8 cellular contexts compared by ENCODE assay signal in the genomic region with DNA sequence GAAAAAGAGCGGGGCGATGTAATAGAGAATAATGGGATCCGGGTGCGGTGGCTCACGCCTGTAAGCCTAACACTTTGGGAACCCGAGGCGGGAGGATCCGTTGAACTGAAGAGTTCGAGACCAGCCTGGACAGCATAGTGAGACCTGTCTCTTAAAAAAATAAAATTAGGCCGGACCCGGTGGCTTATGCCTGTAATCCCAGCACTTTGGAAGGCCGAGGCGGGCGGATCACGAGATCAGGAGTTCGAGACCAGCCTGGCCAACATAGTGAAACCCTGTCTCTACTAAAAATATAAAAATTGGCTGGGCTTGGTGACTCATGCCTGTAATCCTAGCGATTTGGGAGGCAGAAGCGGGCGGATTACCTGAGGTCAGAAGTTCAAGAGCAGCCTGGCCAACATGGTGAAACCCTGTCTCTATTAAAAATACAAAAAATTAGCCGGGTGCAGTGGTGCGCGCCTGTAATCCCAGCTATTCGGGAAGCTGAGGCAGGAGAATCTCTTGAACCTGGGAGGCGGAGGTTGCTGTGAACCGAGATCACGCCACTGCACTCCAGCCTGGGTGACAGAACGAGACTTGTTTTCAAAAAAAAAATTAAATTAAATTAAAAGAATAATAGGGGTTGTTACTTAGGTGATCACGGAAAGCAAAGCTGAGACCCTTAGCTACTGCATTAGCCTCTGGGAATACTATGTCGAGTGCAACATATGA. TPM values are rescaled to one million over a fixed set of nuclear protein-coding genes. Genes with fewer than 3 reads are reported as not detected.
DNase-seq lines count a peak whose midpoint lies in the region; TF ChIP-seq lines count a peak whose summit lies in the region.
"Not testable (repeated sequence)": the region's sequence is repeated elsewhere in the genome, so short reads cannot be mapped to it uniquely, and the experiment has no call there.

No MANE protein-coding gene starts in this region.

- DNase-seq in NCI-H82 (lab: John Stamatoyannopoulos, UW) (peak; percentile 49), breast epithelium (ENCODE audit: low spot score in 2 of 2) (peak in 1 of 2 donors; percentile 25), sigmoid colon (peak; percentile 68)
- peak; percentile 16 for DNase-seq in activated CD4-positive, alpha-beta memory T cell treated with anti-CD3 and anti-CD28 coated beads, Interleukin-2, amount 10 ng/mL, durations not matched to agents 7 days and 5 days
- DNase-seq in foreskin fibroblast: not testable (repeated sequence)

- WGBS in mesodermal cell (ENCODE audit: insufficient coverage in 2 of 2), 2 experiments: 91 to 94% methylated on average over 22 to 23 of the region's 29 CpGs
- 86 to 87% methylated on average over 29 of the region's 29 CpGs for WGBS in sigmoid colon, 2 donors
- 83% methylated on average over 29 of the region's 29 CpGs for WGBS in urinary bladder

- H3K4me1 ChIP-seq in DOHH2 (ENCODE audit: control insufficient read depth, low read length) (peaks cover 59% of the 10 kb centered on the region), breast epithelium (peaks cover 0 to 19% of the 10 kb centered on the region in 2 donors), mesodermal cell (ENCODE audit: control insufficient read depth, insufficient read depth, low read length, poor library complexity, severe bottlenecking) (peaks cover 18% of the 10 kb centered on the region), sigmoid colon (peaks cover 0 to 48% (median 46%) of the 10 kb centered on the region in 4 donors)
- not testable (repeated sequence) for H3K4me1 ChIP-seq in urinary bladder (ENCODE audit: insufficient read depth)

- not testable (repeated sequence) for H3K9me3 ChIP-seq in DOHH2 (ENCODE audit: control insufficient read depth, insufficient read depth, low read length); breast epithelium; mesodermal cell (ENCODE audit: control insufficient read depth, low read length); sigmoid colon

- not testable (repeated sequence) for H3K27me3 ChIP-seq in DOHH2 (ENCODE audit: control insufficient read depth, low read length); breast epithelium; sigmoid colon

- H3K4me3 Mint-ChIP-seq in activated CD4-positive, alpha-beta memory T cell treated with anti-CD3 and anti-CD28 coated beads, Interleukin-2, amount 10 ng/mL, durations not matched to agents 7 days and 5 days: peak overlapping the region; percentile 100

- peaks cover 17% of the 10 kb centered on the region for H4K20me1 ChIP-seq in DOHH2 (ENCODE audit: control insufficient read depth, insufficient read depth, low read depth, low read length)

- H3K4me2 ChIP-seq in DOHH2 (ENCODE audit: low read length): peak overlapping the region; percentile 56

- H3K27ac ChIP-seq in DOHH2 (ENCODE audit: low read depth, low read length): peak overlapping the region; percentile 66
- H3K27ac ChIP-seq in breast epithelium: peak overlapping the region; percentile 92 to 95
- peak overlapping the region; percentile 93 for H3K27ac ChIP-seq in mesodermal cell (ENCODE audit: low read depth, low read length, severe bottlenecking)
- H3K27ac ChIP-seq in sigmoid colon: peak overlapping the region; percentile 89 to 94 (median 92)
- H3K27ac ChIP-seq in urinary bladder (ENCODE audit: low read depth): peak overlapping the region; percentile 82

- peaks cover 41% of the 10 kb centered on the region for H3K36me3 Mint-ChIP-seq in activated CD4-positive, alpha-beta memory T cell treated with anti-CD3 and anti-CD28 coated beads, Interleukin-2, amount 10 ng/mL, durations not matched to agents 7 days and 5 days (ENCODE audit: low read depth)

- peaks cover 86% of the 10 kb centered on the region for H3K79me2 ChIP-seq in DOHH2 (ENCODE audit: control insufficient read depth, low read length)

- peak overlapping the region; percentile 100 for H3K27ac Mint-ChIP-seq in activated CD4-positive, alpha-beta memory T cell treated with anti-CD3 and anti-CD28 coated beads, Interleukin-2, amount 10 ng/mL, durations not matched to agents 7 days and 5 days

- H3F3A ChIP-seq in DOHH2 (ENCODE audit: control insufficient read depth, insufficient read depth): not testable (repeated sequence)

- peak overlapping the region; percentile 73 for H3K4me3 ChIP-seq in DOHH2 (ENCODE audit: low read length)
- peak overlapping the region; percentile 80 to 96 (median 95) for H3K4me3 ChIP-seq in breast epithelium
- H3K4me3 ChIP-seq in foreskin fibroblast (ENCODE audit: low read depth in 1 of 2, low read length in 2 of 2): peak overlapping the region; percentile 87 to 98
- peak overlapping the region; percentile 78 for H3K4me3 ChIP-seq in mesodermal cell (ENCODE audit: extremely low read depth, insufficient read depth, low read length, poor library complexity, severe bottlenecking)
- H3K4me3 ChIP-seq in sigmoid colon: peak overlapping the region; percentile 11 to 95 (median 82)
- peak overlapping the region; percentile 90 for H3K4me3 ChIP-seq in urinary bladder (ENCODE audit: low read depth, low read length)

- not testable (repeated sequence) for H3K27me3 Mint-ChIP-seq in activated CD4-positive, alpha-beta memory T cell treated with anti-CD3 and anti-CD28 coated beads, Interleukin-2, amount 10 ng/mL, durations not matched to agents 7 days and 5 days

- H3K4me1 Mint-ChIP-seq in activated CD4-positive, alpha-beta memory T cell treated with anti-CD3 and anti-CD28 coated beads, Interleukin-2, amount 10 ng/mL, durations not matched to agents 7 days and 5 days: peaks cover 61% of the 10 kb centered on the region

- H3K9me2 ChIP-seq in DOHH2 (replicated peaks; ENCODE audit: control insufficient read depth, low read length): not testable (repeated sequence)

- CTCF ChIA-PET in activated CD4-positive, alpha-beta memory T cell treated with anti-CD3 and anti-CD28 coated beads, Interleukin-2, amount 10 ng/mL, durations not matched to agents 7 days and 5 days (lab: Charles Lee): interaction anchor here (1.0 kb wide), 1 partner anchor 711 kb away, joined by 4 read pairs; the partner anchor contains the start of gene ERCC4

- not testable (repeated sequence) for H3K9me3 Mint-ChIP-seq in activated CD4-positive, alpha-beta memory T cell treated with anti-CD3 and anti-CD28 coated beads, Interleukin-2, amount 10 ng/mL, durations not matched to agents 7 days and 5 days

- not testable (repeated sequence) for TF ChIP-seq CTCF in DOHH2 (IDR thresholded peaks at IDR 0.05; ENCODE audit: low read depth, low read length, poor library complexity, severe bottlenecking); breast epithelium (IDR thresholded peaks at IDR 0.05); foreskin fibroblast (IDR thresholded peaks at IDR 0.05; ENCODE audit: low read depth, low read length); sigmoid colon (IDR thresholded peaks at IDR 0.05)

- H3K36me3 ChIP-seq in DOHH2 (ENCODE audit: control insufficient read depth, low read length) (peaks cover 67% of the 10 kb centered on the region), mesodermal cell (ENCODE audit: control insufficient read depth, insufficient read depth, low read length) (peaks cover 34% of the 10 kb centered on the region), sigmoid colon (peaks cover 5 to 25% (median 12%) of the 10 kb centered on the region in 4 donors)
- not testable (repeated sequence) for H3K36me3 ChIP-seq in breast epithelium; urinary bladder (ENCODE audit: insufficient read depth)

- POLR2A ChIA-PET in activated CD4-positive, alpha-beta memory T cell treated with anti-CD3 and anti-CD28 coated beads, Interleukin-2, amount 10 ng/mL, durations not matched to agents 7 days and 5 days (lab: Charles Lee): interaction anchor here (1.0 to 1.9 kb wide), 4 partner anchors 10 to 959 kb away, joined by 3 to 9 read pairs (median 4); partner anchors contain the start of gene RRN3

- TF ChIP-seq EP300 in sigmoid colon (IDR thresholded peaks at IDR 0.05): not testable (repeated sequence)

- intact Hi-C loops in breast epithelium (cut with DNase I; ENCODE audit: low total_unique reads): not testable (repeated sequence)
- intact Hi-C loops in sigmoid colon (cut with DNase I): loop anchor here (10.0 kb wide), 1 partner anchor 346 kb away; no protein-coding TSS in a partner anchor

- TF ChIP-seq POLR2A in breast epithelium (IDR thresholded peaks at IDR 0.05); sigmoid colon (IDR thresholded peaks at IDR 0.05): not testable (repeated sequence)

RNA-seq across cellular contexts. Expression of gene PARN, which starts 0.7 kb away (rescaled TPM):
- total RNA-seq in activated CD4-positive, alpha-beta memory T cell treated with anti-CD3 and anti-CD28 coated beads, Interleukin-2, amount 10 ng/mL, durations not matched to agents 7 days and 5 days: 10 to 100 TPM; 41.4 to 43.0 TPM
- total RNA-seq in breast epithelium: 10 to 100 TPM; 33.3 to 59.3 (median 44.2) TPM
- polyA plus RNA-seq in mesodermal cell (2013, experiment 1 of 2): 22.9 TPM
- polyA plus RNA-seq in mesodermal cell (2013, experiment 2 of 2): 26.1 TPM
- 10 to 100 TPM; 33.6 to 75.3 (median 41.2) TPM for total RNA-seq in sigmoid colon
- 10 to 100 TPM; 14.4 to 19.4 (median 16.2) TPM for polyA plus RNA-seq in sigmoid colon
- total RNA-seq in urinary bladder: 37.4 TPM
- 25.8 TPM for polyA plus RNA-seq in urinary bladder

RNA-seq across cellular contexts. Expression of gene BFAR, which starts 2.0 kb away (rescaled TPM):
- 10 to 100 TPM; 62.3 to 68.8 TPM for total RNA-seq in activated CD4-positive, alpha-beta memory T cell treated with anti-CD3 and anti-CD28 coated beads, Interleukin-2, amount 10 ng/mL, durations not matched to agents 7 days and 5 days
- total RNA-seq in breast epithelium: 10 to 100 TPM; 53.1 to 69.9 (median 68.5) TPM
- polyA plus RNA-seq in mesodermal cell (2013, experiment 1 of 2): 60.5 TPM
- polyA plus RNA-seq in mesodermal cell (2013, experiment 2 of 2): 56.7 TPM
- 10 to 100 TPM; 52.1 to 64.9 (median 61.2) TPM for total RNA-seq in sigmoid colon
- 10 to 100 TPM; 38.1 to 52.3 (median 43.3) TPM for polyA plus RNA-seq in sigmoid colon
- 54.2 TPM for total RNA-seq in urinary bladder
- polyA plus RNA-seq in urinary bladder: 47.7 TPM
